Comparison of ENCODE assay signal across 8 cellular contexts in the genomic region with DNA sequence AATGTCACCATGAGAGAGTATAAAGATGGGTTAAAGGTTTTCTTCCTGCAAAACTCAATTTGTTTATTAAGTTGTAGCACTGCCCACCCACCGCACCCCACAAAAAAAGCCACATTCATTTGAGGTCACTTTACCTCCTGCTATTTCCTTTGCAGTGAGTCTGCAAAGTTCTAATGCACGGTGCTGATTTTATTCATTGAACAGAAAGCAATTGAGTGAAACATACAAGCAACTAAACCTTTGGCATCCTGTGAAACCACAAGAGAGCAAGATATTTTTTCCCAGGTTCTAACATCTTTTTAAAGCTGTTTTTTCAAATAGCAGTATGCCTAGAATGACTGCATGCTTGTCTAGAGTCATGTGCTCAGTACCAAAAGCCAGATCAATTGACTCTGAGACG. TPM values are rescaled to one million over a fixed set of nuclear protein-coding genes. Genes with fewer than 3 reads are reported as not detected.
DNase-seq lines count a peak whose midpoint lies in the region; ATAC-seq lines count a peak whose summit lies in the region.

No MANE protein-coding gene starts in this region.

- DNase-seq in activated effector memory CD4-positive, alpha-beta T cell treated with Interleukin-2 at 50 U/mL for 16 hours, result peak; percentile 12
- no peak for DNase-seq in activated effector memory CD4-positive, alpha-beta T cell treated with anti-CD3 and anti-CD28 coated beads, Interleukin-2, amount 50 U/mL, for 16 hours
- no peak for DNase-seq in activated naive CD8-positive, alpha-beta T cell treated with anti-CD3 and anti-CD28 coated beads, Interleukin-2, amount 10 ng/mL, durations not matched to agents 7 days and 5 days
- DNase-seq in stimulated activated naive CD8-positive, alpha-beta T cell treated with anti-CD3 and anti-CD28 coated beads, Interleukin-15, Interleukin-2, amounts not matched to agents 100 U/mL and 50 U/mL, for 24 hours, result peak; percentile 23
- DNase-seq in left ventricle myocardium superior (no peak), 8988T (no peak)

- POLR2A ChIA-PET in activated naive CD8-positive, alpha-beta T cell treated with anti-CD3 and anti-CD28 coated beads, Interleukin-2, amount 10 ng/mL, durations not matched to agents 7 days and 5 days (lab: Charles Lee), result interaction anchor here (0.6 to 1.3 kb wide), 7 partner anchors 8 to 99 kb away, joined by 3 to 8 read pairs (median 4); no protein-coding TSS in a partner anchor

- intact Hi-C loops in left ventricle myocardium superior (cut with micrococcal nuclease), result no loop called here

- peaks cover 41% of the 10 kb centered on the region for H3K4me1 Mint-ChIP-seq in activated naive CD8-positive, alpha-beta T cell treated with anti-CD3 and anti-CD28 coated beads, Interleukin-2, amount 10 ng/mL, durations not matched to agents 7 days and 5 days

- peak overlapping the region; percentile 65 for H3K27ac Mint-ChIP-seq in activated naive CD8-positive, alpha-beta T cell treated with anti-CD3 and anti-CD28 coated beads, Interleukin-2, amount 10 ng/mL, durations not matched to agents 7 days and 5 days

- H3K36me3 Mint-ChIP-seq in activated naive CD8-positive, alpha-beta T cell treated with anti-CD3 and anti-CD28 coated beads, Interleukin-2, amount 10 ng/mL, durations not matched to agents 7 days and 5 days, result peaks cover 37% of the 10 kb centered on the region

- H3K27me3 Mint-ChIP-seq in activated naive CD8-positive, alpha-beta T cell treated with anti-CD3 and anti-CD28 coated beads, Interleukin-2, amount 10 ng/mL, durations not matched to agents 7 days and 5 days, result no peaks in the 10 kb centered on the region

- ATAC-seq in HG03108 (IDR thresholded peaks at IDR 0.05; ENCODE audit: unreplicated experiment), result peak; percentile 54
- peak; percentile 94 for ATAC-seq in activated naive CD8-positive, alpha-beta T cell treated with anti-CD3 and anti-CD28 coated beads, Interleukin-2, amount 10 ng/mL, durations not matched to agents 7 days and 5 days (ENCODE audit: low read depth)
- peak; percentile 62 for ATAC-seq in stimulated activated naive CD8-positive, alpha-beta T cell treated with anti-CD3 and anti-CD28 coated beads, Interleukin-15, Interleukin-2, amounts not matched to agents 100 U/mL and 50 U/mL, for 24 hours
- ATAC-seq in left ventricle myocardium superior, result no peak
- no peak for ATAC-seq in HG02571 (IDR thresholded peaks at IDR 0.05; ENCODE audit: unreplicated experiment)

- H3K9me3 Mint-ChIP-seq in activated naive CD8-positive, alpha-beta T cell treated with anti-CD3 and anti-CD28 coated beads, Interleukin-2, amount 10 ng/mL, durations not matched to agents 7 days and 5 days, result peaks cover 2% of the 10 kb centered on the region

- H3K4me3 Mint-ChIP-seq in activated naive CD8-positive, alpha-beta T cell treated with anti-CD3 and anti-CD28 coated beads, Interleukin-2, amount 10 ng/mL, durations not matched to agents 7 days and 5 days, result peak overlapping the region; percentile 65

RNA-seq across cellular contexts. Expression of a gene that starts 39.0 kb away (rescaled TPM):
- total RNA-seq in activated naive CD8-positive, alpha-beta T cell treated with anti-CD3 and anti-CD28 coated beads, Interleukin-2, amount 10 ng/mL, durations not matched to agents 7 days and 5 days, result 10 to 100 TPM; 54.8 to 60.0 TPM
- 30.6 TPM for total RNA-seq in left ventricle myocardium superior

Comparison
In these comparisons a context has a peak if more than half of its experiments do, and no peak if none do; other contexts are left out.
1. DNase-seq: peak in activated effector memory CD4-positive, alpha-beta T cell treated with Interleukin-2 at 50 U/mL for 16 hours (single experiment) and stimulated activated naive CD8-positive, alpha-beta T cell treated with anti-CD3 and anti-CD28 coated beads, Interleukin-15, Interleukin-2, amounts not matched to agents 100 U/mL and 50 U/mL, for 24 hours (single experiment); none in activated effector memory CD4-positive, alpha-beta T cell treated with anti-CD3 and anti-CD28 coated beads, Interleukin-2, amount 50 U/mL, for 16 hours (single experiment), activated naive CD8-positive, alpha-beta T cell treated with anti-CD3 and anti-CD28 coated beads, Interleukin-2, amount 10 ng/mL, durations not matched to agents 7 days and 5 days (single experiment), left ventricle myocardium superior (single experiment) and 8988T (single experiment).
2. ATAC-seq: peak in HG03108 (single experiment), activated naive CD8-positive, alpha-beta T cell treated with anti-CD3 and anti-CD28 coated beads, Interleukin-2, amount 10 ng/mL, durations not matched to agents 7 days and 5 days (single experiment) and stimulated activated naive CD8-positive, alpha-beta T cell treated with anti-CD3 and anti-CD28 coated beads, Interleukin-15, Interleukin-2, amounts not matched to agents 100 U/mL and 50 U/mL, for 24 hours (single experiment); none in left ventricle myocardium superior (single experiment) and HG02571 (single experiment).